ENCODE assay signal across 8 cellular contexts in genomic region chr19:40143612-40144011, GRCh38.
DNase-seq lines count a peak whose midpoint lies in the region; ATAC-seq and TF ChIP-seq lines count a peak whose summit lies in the region.

No MANE protein-coding gene starts in this region.

- DNase-seq in activated gamma-delta T cell treated with Interleukin-2 at 50 U/mL for 16 hours (peak; percentile 25), activated gamma-delta T cell (lab: John Stamatoyannopoulos, UW) (no peak), NCI-H2171 treated with DMSO at 0.1 percent for 48 hours (lab: John Stamatoyannopoulos, UW) (peak; percentile 76), NCI-H146 (lab: John Stamatoyannopoulos, UW) (no peak), nephron progenitor cell (no peak)

- H3K4me1 Mint-ChIP-seq in activated naive CD4-positive, alpha-beta T cell treated with anti-CD3 and anti-CD28 coated beads, Interleukin-2, amount 50 U/mL, for 24 hours: peaks cover 51% of the 10 kb centered on the region
- peaks cover 57% of the 10 kb centered on the region for H3K4me1 Mint-ChIP-seq in stimulated activated naive CD8-positive, alpha-beta T cell treated with anti-CD3 and anti-CD28 coated beads, Interleukin-15, Interleukin-2, amounts not matched to agents 100 ng/mL and 50 ng/mL, for 24 hours (ENCODE audit: low read depth)
- no peaks in the 10 kb centered on the region for H3K4me1 Mint-ChIP-seq in nephron progenitor cell

- ATAC-seq in HG03442 (IDR thresholded peaks at IDR 0.05; ENCODE audit: unreplicated experiment): no peak

- H3K36me3 Mint-ChIP-seq in activated naive CD4-positive, alpha-beta T cell treated with anti-CD3 and anti-CD28 coated beads, Interleukin-2, amount 50 U/mL, for 24 hours: no peaks in the 10 kb centered on the region
- no peaks in the 10 kb centered on the region for H3K36me3 Mint-ChIP-seq in stimulated activated naive CD8-positive, alpha-beta T cell treated with anti-CD3 and anti-CD28 coated beads, Interleukin-15, Interleukin-2, amounts not matched to agents 100 ng/mL and 50 ng/mL, for 24 hours (ENCODE audit: low read depth)
- H3K36me3 Mint-ChIP-seq in nephron progenitor cell (ENCODE audit: low read depth): no peaks in the 10 kb centered on the region

- no peaks in the 10 kb centered on the region for H3K9me3 Mint-ChIP-seq in activated naive CD4-positive, alpha-beta T cell treated with anti-CD3 and anti-CD28 coated beads, Interleukin-2, amount 50 U/mL, for 24 hours
- no peaks in the 10 kb centered on the region for H3K9me3 Mint-ChIP-seq in stimulated activated naive CD8-positive, alpha-beta T cell treated with anti-CD3 and anti-CD28 coated beads, Interleukin-15, Interleukin-2, amounts not matched to agents 100 ng/mL and 50 ng/mL, for 24 hours
- no peaks in the 10 kb centered on the region for H3K9me3 Mint-ChIP-seq in nephron progenitor cell

- peak overlapping the region; percentile 84 for H3K27ac Mint-ChIP-seq in activated naive CD4-positive, alpha-beta T cell treated with anti-CD3 and anti-CD28 coated beads, Interleukin-2, amount 50 U/mL, for 24 hours
- peak overlapping the region; percentile 83 for H3K27ac Mint-ChIP-seq in stimulated activated naive CD8-positive, alpha-beta T cell treated with anti-CD3 and anti-CD28 coated beads, Interleukin-15, Interleukin-2, amounts not matched to agents 100 ng/mL and 50 ng/mL, for 24 hours
- no peak overlapping the region for H3K27ac Mint-ChIP-seq in nephron progenitor cell

- no peaks in the 10 kb centered on the region for H3K27me3 Mint-ChIP-seq in activated naive CD4-positive, alpha-beta T cell treated with anti-CD3 and anti-CD28 coated beads, Interleukin-2, amount 50 U/mL, for 24 hours
- H3K27me3 Mint-ChIP-seq in stimulated activated naive CD8-positive, alpha-beta T cell treated with anti-CD3 and anti-CD28 coated beads, Interleukin-15, Interleukin-2, amounts not matched to agents 100 ng/mL and 50 ng/mL, for 24 hours: no peaks in the 10 kb centered on the region
- peaks cover 37% of the 10 kb centered on the region for H3K27me3 Mint-ChIP-seq in nephron progenitor cell (ENCODE audit: low read depth, poor library complexity)

- H3K4me3 Mint-ChIP-seq in activated naive CD4-positive, alpha-beta T cell treated with anti-CD3 and anti-CD28 coated beads, Interleukin-2, amount 50 U/mL, for 24 hours: peak overlapping the region; percentile 65
- peak overlapping the region; percentile 30 for H3K4me3 Mint-ChIP-seq in stimulated activated naive CD8-positive, alpha-beta T cell treated with anti-CD3 and anti-CD28 coated beads, Interleukin-15, Interleukin-2, amounts not matched to agents 100 ng/mL and 50 ng/mL, for 24 hours
- no peak overlapping the region for H3K4me3 Mint-ChIP-seq in nephron progenitor cell

- TF ChIP-seq CTCF in nephron progenitor cell (IDR thresholded peaks at IDR 0.05): no peak

Comparison
In these comparisons a context has a peak if more than half of its experiments do, and no peak if none do; other contexts are left out.
1. DNase-seq: peak in activated gamma-delta T cell treated with Interleukin-2 at 50 U/mL for 16 hours (single experiment) and NCI-H2171 treated with DMSO at 0.1 percent for 48 hours (single experiment); none in activated gamma-delta T cell (single experiment), NCI-H146 (single experiment) and nephron progenitor cell (single experiment).